ENCODE assay signal across 25 cellular contexts in the genomic region with DNA sequence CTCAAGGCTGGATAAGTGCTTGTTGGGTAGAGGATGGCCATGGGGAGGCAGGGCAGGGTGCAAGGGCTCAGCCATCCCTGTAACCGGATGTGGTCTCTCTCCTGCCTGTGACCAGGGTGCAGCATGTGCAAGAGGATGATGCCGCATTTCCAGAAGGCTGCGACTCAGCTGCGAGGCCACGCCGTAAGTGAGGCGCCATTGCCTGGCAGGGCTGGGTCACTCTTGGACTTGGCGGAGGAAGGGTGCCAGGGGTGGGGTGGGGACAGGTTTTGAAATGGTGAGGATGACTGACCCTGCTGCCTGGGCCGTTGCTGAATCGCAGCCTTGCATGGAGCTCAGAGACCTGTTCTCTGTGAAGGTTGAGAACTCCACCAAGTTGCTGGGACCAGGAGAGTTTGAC.
"Had no signal": no experiment of that assay in that cellular context is flagged by ENCODE, and none has a peak within 500 bp of the region (broad histone marks: within the 10 kb centered on the region; RNA-seq: fewer than 3 reads in every experiment).

No MANE protein-coding gene starts in this region.

- H3K27me3 ChIP-seq: brain microvascular endothelial cell had no signal

- H3K27ac Mint-ChIP-seq: activated B cell treated with CpG ODN at 0.5 μM for 24 hours; activated CD8-positive, alpha-beta T cell treated with anti-CD3 and anti-CD28 coated beads for 36 hours; activated naive CD8-positive, alpha-beta T cell; activated T-helper 17 cell treated with anti-CD3 and anti-CD28 coated beads, Interleukin-2, amount 50 U/mL, for 72 hours; T-helper 17 cell; T-helper 2 cell treated with Interferon-gamma antibody and Interleukin-4, amounts not matched to agents 5 μg/mL and 100 μg/mL, for 36 hours had no signal

- H3K9me3 Mint-ChIP-seq: activated B cell treated with CpG ODN at 0.5 μM for 24 hours; activated CD8-positive, alpha-beta T cell treated with anti-CD3 and anti-CD28 coated beads for 36 hours; activated T-cell treated with anti-CD3 and anti-CD28 coated beads, Interleukin-2, amount 50 U/mL, for 4 hours; activated T-helper 17 cell treated with anti-CD3 and anti-CD28 coated beads, Interleukin-2, amount 50 U/mL, for 72 hours; central memory CD8-positive, alpha-beta T cell; T-helper 2 cell treated with Interferon-gamma antibody and Interleukin-4, amounts not matched to agents 5 μg/mL and 100 μg/mL, for 36 hours had no signal

- DNase-seq: activated B cell treated with CpG ODN at 0.5 μM for 24 hours; activated CD4-positive, alpha-beta T cell treated with anti-CD3 and anti-CD28 coated beads for 48 hours; activated CD4-positive, alpha-beta T cell treated with anti-CD3 and anti-CD28 coated beads, Interleukin-2, amount 50 U/mL, for 1 hour; activated CD4-positive, alpha-beta T cell treated with anti-CD3 and anti-CD28 coated beads, Interleukin-2, amount 50 U/mL, for 48 hours; activated CD8-positive, alpha-beta memory T cell treated with anti-CD3 and anti-CD28 coated beads for 24 hours; activated CD8-positive, alpha-beta T cell treated with anti-CD3 and anti-CD28 coated beads for 36 hours; activated effector memory CD4-positive, alpha-beta T cell treated with Interleukin-2 at 50 U/mL for 16 hours; activated gamma-delta T cell treated with Interleukin-2 at 50 U/mL for 16 hours; activated naive CD4-positive, alpha-beta T cell treated with anti-CD3 and anti-CD28 coated beads, Interleukin-2, amount 50 U/mL, for 16 hours; activated naive CD4-positive, alpha-beta T cell treated with Interleukin-2 at 50 U/mL for 16 hours; activated T-cell treated with anti-CD3 and anti-CD28 coated beads, Interleukin-2, amount 50 U/mL, for 4 hours; amniotic stem cell; anterior cingulate cortex; brain microvascular endothelial cell; cortex of kidney; effector CD8-positive, alpha-beta T cell; foreskin fibroblast; T-helper 1 cell; T-helper 17 cell; T1000; WERI-Rb-1 had no signal

- H3K27me3 Mint-ChIP-seq: activated B cell treated with CpG ODN at 0.5 μM for 24 hours; activated CD8-positive, alpha-beta T cell treated with anti-CD3 and anti-CD28 coated beads for 36 hours; activated naive CD8-positive, alpha-beta T cell; activated T-helper 17 cell treated with anti-CD3 and anti-CD28 coated beads, Interleukin-2, amount 50 U/mL, for 72 hours; central memory CD8-positive, alpha-beta T cell; T-helper 17 cell had no signal

- H3K4me3 Mint-ChIP-seq: activated B cell treated with CpG ODN at 0.5 μM for 24 hours; activated CD8-positive, alpha-beta T cell treated with anti-CD3 and anti-CD28 coated beads for 36 hours; activated naive CD8-positive, alpha-beta T cell; activated T-cell treated with anti-CD3 and anti-CD28 coated beads, Interleukin-2, amount 50 U/mL, for 4 hours; activated T-helper 17 cell treated with anti-CD3 and anti-CD28 coated beads, Interleukin-2, amount 50 U/mL, for 72 hours; central memory CD8-positive, alpha-beta T cell; T-helper 17 cell; T-helper 2 cell treated with Interferon-gamma antibody and Interleukin-4, amounts not matched to agents 5 μg/mL and 100 μg/mL, for 36 hours had no signal

- H3K4me1 Mint-ChIP-seq: central memory CD8-positive, alpha-beta T cell had no signal

- H3K27ac ChIP-seq: brain microvascular endothelial cell, WERI-Rb-1 had no signal
